ENCODE assay signal across 15 cellular contexts in the genomic region with DNA sequence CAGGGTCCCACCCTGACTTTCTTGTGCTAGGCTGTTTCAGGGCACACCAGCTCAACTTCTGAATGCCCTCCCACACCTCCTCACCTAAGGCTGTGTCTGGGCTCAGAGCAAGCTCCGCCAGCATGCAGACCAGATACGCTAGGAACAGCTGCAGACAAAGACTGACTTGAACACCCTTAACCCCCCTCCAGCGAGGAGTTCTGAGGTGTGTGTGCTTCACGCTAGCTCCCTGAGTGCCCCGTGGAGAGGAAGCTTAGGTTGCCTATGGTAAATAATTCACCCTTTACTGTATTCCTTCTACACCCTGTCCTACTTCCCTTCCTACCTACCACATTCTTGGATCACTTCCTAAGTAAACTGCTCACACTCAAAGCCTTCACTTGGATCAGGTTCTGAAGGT.
"Had no signal": no experiment of that assay in that cellular context is flagged by ENCODE, and none has a peak within 500 bp of the region (broad histone marks: within the 10 kb centered on the region; RNA-seq: fewer than 3 reads in every experiment).

No MANE protein-coding gene starts in this region.

- ATAC-seq: activated CD8-positive, alpha-beta T cell treated with anti-CD3 and anti-CD28 coated beads for 36 hours; gastroesophageal sphincter; heart right ventricle; left ventricle myocardium superior; pancreas had no signal

- H3K9me3 ChIP-seq: gastroesophageal sphincter, heart right ventricle, pancreas, stomach, thoracic aorta had no signal

- H3K27ac Mint-ChIP-seq: activated CD8-positive, alpha-beta T cell treated with anti-CD3 and anti-CD28 coated beads for 36 hours; activated naive CD4-positive, alpha-beta T cell treated with anti-CD3 and anti-CD28 coated beads, Interleukin-2, amount 50 U/mL, for 24 hours had no signal

- H3K36me3 Mint-ChIP-seq: activated naive CD4-positive, alpha-beta T cell treated with anti-CD3 and anti-CD28 coated beads, Interleukin-2, amount 50 U/mL, for 24 hours had no signal

- H3K4me1 ChIP-seq: gastroesophageal sphincter, heart right ventricle, pancreas, stomach had no signal

- H3K4me3 ChIP-seq: gastroesophageal sphincter, heart right ventricle, pancreas, stomach, thoracic aorta had no signal

- H3K27me3 Mint-ChIP-seq: activated CD8-positive, alpha-beta T cell treated with anti-CD3 and anti-CD28 coated beads for 36 hours; activated naive CD4-positive, alpha-beta T cell treated with anti-CD3 and anti-CD28 coated beads, Interleukin-2, amount 50 U/mL, for 24 hours had no signal

- H3K4me3 Mint-ChIP-seq: activated CD8-positive, alpha-beta T cell treated with anti-CD3 and anti-CD28 coated beads for 36 hours; activated naive CD4-positive, alpha-beta T cell treated with anti-CD3 and anti-CD28 coated beads, Interleukin-2, amount 50 U/mL, for 24 hours had no signal

- H3K27me3 ChIP-seq: gastroesophageal sphincter, heart right ventricle, pancreas, stomach had no signal

- H3K9me3 Mint-ChIP-seq: activated CD8-positive, alpha-beta T cell treated with anti-CD3 and anti-CD28 coated beads for 36 hours had no signal

- H3K36me3 ChIP-seq: gastroesophageal sphincter, heart right ventricle, pancreas, stomach, thoracic aorta had no signal

- H3K4me1 Mint-ChIP-seq: activated naive CD4-positive, alpha-beta T cell treated with anti-CD3 and anti-CD28 coated beads, Interleukin-2, amount 50 U/mL, for 24 hours had no signal

- H3K27ac ChIP-seq: gastroesophageal sphincter, heart right ventricle, pancreas, stomach, thoracic aorta had no signal

- DNase-seq: activated CD4-positive, alpha-beta T cell treated with anti-CD3 and anti-CD28 coated beads for 4 hours; activated CD8-positive, alpha-beta T cell treated with anti-CD3 and anti-CD28 coated beads for 36 hours; activated effector memory CD4-positive, alpha-beta T cell treated with anti-CD3 and anti-CD28 coated beads, Interleukin-2, amount 50 U/mL, for 16 hours; activated T-cell treated with anti-CD3 and anti-CD28 coated beads, Interleukin-2, amount 50 U/mL, for 48 hours; caudate nucleus; heart right ventricle; left ventricle myocardium superior; midbrain; pancreas; stimulated activated CD4-positive, alpha-beta T cell treated with anti-CD3 and anti-CD28 coated beads, Interleukin-1b, Interleukin-23, amount 100 ng/mL, for 48 hours; stomach; T-helper 2 cell had no signal
